In the genomic region with DNA sequence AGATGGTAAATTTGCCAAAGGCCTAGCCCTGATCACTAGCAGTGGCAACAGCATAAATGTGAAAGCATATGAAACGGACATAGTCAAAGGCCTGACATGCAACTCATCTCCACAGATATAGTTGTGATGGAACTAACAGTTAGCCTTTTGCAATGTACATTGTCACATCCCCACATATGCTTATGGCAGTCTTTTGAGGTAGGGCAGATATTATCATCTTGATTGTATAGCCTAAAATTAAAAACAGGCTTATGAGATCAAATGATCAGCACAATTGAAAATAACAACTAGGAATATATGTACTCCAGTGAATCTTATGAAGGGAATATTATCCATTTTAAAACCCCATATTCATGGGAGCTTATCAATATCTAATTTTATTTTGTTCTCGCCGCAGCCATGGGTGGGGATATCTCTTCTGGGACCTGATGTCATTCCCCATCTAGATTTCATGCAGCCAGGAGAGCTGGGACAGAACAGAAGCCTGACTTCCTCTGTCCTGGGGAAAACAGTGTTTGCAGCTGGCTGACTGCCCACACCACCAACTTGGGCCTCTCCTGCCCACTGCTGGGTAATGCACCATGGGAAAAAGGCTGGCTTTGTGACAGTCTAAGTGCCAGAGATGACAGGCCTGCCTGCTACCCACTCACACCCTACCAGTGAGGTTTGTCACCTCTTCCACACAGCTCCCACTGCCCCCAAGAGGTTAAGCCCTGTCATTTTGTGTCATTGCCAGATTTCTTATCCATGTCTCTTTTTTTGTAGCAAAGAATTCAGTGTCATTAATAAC, we compare ENCODE assay signal across 12 cellular contexts.
DNase-seq lines count a peak whose midpoint lies in the region; ATAC-seq and TF ChIP-seq lines count a peak whose summit lies in the region.
"Had no signal": no experiment of that assay in that cellular context is flagged by ENCODE, and none has a peak within 500 bp of the region (broad histone marks: within the 10 kb centered on the region; RNA-seq: fewer than 3 reads in every experiment).

No MANE protein-coding gene starts in this region.

- no peaks in the 10 kb centered on the region for H4K20me1 ChIP-seq in GM23248 (ENCODE audit: insufficient read depth)

- H3K79me2 ChIP-seq in GM23248 (ENCODE audit: insufficient read depth): no peaks in the 10 kb centered on the region

- H3K4me3 Mint-ChIP-seq in endothelial cell (ENCODE audit: unreplicated experiment): no peak overlapping the region
- H3K4me3 Mint-ChIP-seq: mesothelial cell of epicardium had no signal

- H3K9me3 Mint-ChIP-seq in endothelial cell (ENCODE audit: unreplicated experiment): no peaks in the 10 kb centered on the region
- H3K9me3 Mint-ChIP-seq: activated naive CD8-positive, alpha-beta T cell treated with anti-CD3 and anti-CD28 coated beads, Interleukin-2, amount 10 ng/mL, durations not matched to agents 7 days and 5 days; CD4-positive, alpha-beta memory T cell; mesothelial cell of epicardium had no signal

- H3K27ac ChIP-seq in A673 (ENCODE audit: low read depth, low read length, poor library complexity, severe bottlenecking) (peak overlapping the region; percentile 69), GM23248 (no peak overlapping the region), ascending aorta (peak overlapping the region; percentile 20 to 38)

- no peak for ATAC-seq in GM19035 (IDR thresholded peaks at IDR 0.05; ENCODE audit: unreplicated experiment)

- H3K27me3 Mint-ChIP-seq in endothelial cell (ENCODE audit: unreplicated experiment): peaks cover 3% of the 10 kb centered on the region
- H3K27me3 Mint-ChIP-seq: CD4-positive, alpha-beta memory T cell had no signal

- in situ Hi-C loops in GM23248 (cut with MboI): loop anchor here (10.0 to 25.0 kb wide), 3 partner anchors 181 to 701 kb away; a partner anchor contains a TSS

- no peak overlapping the region for H2AFZ ChIP-seq in GM23248

- CTCF ChIA-PET in A673 (lab: Charles Lee): interaction anchor here (1.0 kb wide), 1 partner anchor 783 kb away, joined by 3 read pairs; no protein-coding TSS in a partner anchor

- 63% methylated on average over 3 of the region's 3 CpGs for WGBS in GM23248 (ENCODE audit: low coverage in 1 of 2, low lambda C conversion rate in 2 of 2, missing lambda C conversion rate in 2 of 2), 2 experiments

- H3K36me3 ChIP-seq in A673 (ENCODE audit: insufficient read depth, low read length, poor library complexity, severe bottlenecking): no peaks in the 10 kb centered on the region
- no peaks in the 10 kb centered on the region for H3K36me3 ChIP-seq in GM23248 (ENCODE audit: low read depth)
- H3K36me3 ChIP-seq in ascending aorta: no peaks in the 10 kb centered on the region
- no peaks in the 10 kb centered on the region for H3K36me3 ChIP-seq in BE2C

- H3K9me3 ChIP-seq in A673 (ENCODE audit: low read depth, low read length, poor library complexity, severe bottlenecking) (no peaks in the 10 kb centered on the region), GM23248 (ENCODE audit: low read depth) (no peaks in the 10 kb centered on the region), ascending aorta (no peaks in the 10 kb centered on the region), BE2C (no peaks in the 10 kb centered on the region)

- H3K4me1 Mint-ChIP-seq in endothelial cell (ENCODE audit: unreplicated experiment): peaks cover 14% of the 10 kb centered on the region

- no peak overlapping the region for H3K27ac Mint-ChIP-seq in endothelial cell (ENCODE audit: unreplicated experiment)
- H3K27ac Mint-ChIP-seq: mesothelial cell of epicardium had no signal

- POLR2A ChIA-PET in A673 (lab: Charles Lee; ENCODE audit: low non-redundant PET): no interaction called here

- no peak overlapping the region for H3K4me3 ChIP-seq in A673 (ENCODE audit: low read depth, low read length, poor library complexity, severe bottlenecking)
- H3K4me3 ChIP-seq in GM23248: no peak overlapping the region
- no peak overlapping the region for H3K4me3 ChIP-seq in ascending aorta
- H3K4me3 ChIP-seq in BE2C (ENCODE audit: low read depth, low read length): no peak overlapping the region

- H3K9me2 ChIP-seq in GM23248 (ENCODE audit: insufficient read depth): no peaks in the 10 kb centered on the region

- H3K36me3 Mint-ChIP-seq in endothelial cell (ENCODE audit: low read depth, unreplicated experiment): no peaks in the 10 kb centered on the region
- H3K36me3 Mint-ChIP-seq: activated naive CD8-positive, alpha-beta T cell treated with anti-CD3 and anti-CD28 coated beads, Interleukin-2, amount 10 ng/mL, durations not matched to agents 7 days and 5 days; CD4-positive, alpha-beta memory T cell; mesothelial cell of epicardium had no signal

- H3K9ac ChIP-seq in GM23248: no peak overlapping the region

- peaks cover 55% of the 10 kb centered on the region for H3F3A ChIP-seq in GM23248 (ENCODE audit: insufficient read depth)

- no peaks in the 10 kb centered on the region for H3K27me3 ChIP-seq in A673 (replicated peaks; ENCODE audit: insufficient read depth, low read depth, low read length, poor library complexity)
- H3K27me3 ChIP-seq in GM23248 (replicated peaks; ENCODE audit: insufficient read depth): no peaks in the 10 kb centered on the region
- no peaks in the 10 kb centered on the region for H3K27me3 ChIP-seq in ascending aorta
- no peaks in the 10 kb centered on the region for H3K27me3 ChIP-seq in BE2C

- no TSS peak for BruUV-seq in A673 (replicated peaks; lab: Mats Ljungman, UMichigan)

- TF ChIP-seq CTCF in A673 (conservative IDR thresholded peaks at IDR 0.05; ENCODE audit: low read depth, low read length) (no peak), ascending aorta (IDR thresholded peaks at IDR 0.05) (no peak), endothelial cell (IDR thresholded peaks at IDR 0.05; ENCODE audit: unreplicated experiment) (no peak), BE2C (IDR thresholded peaks at IDR 0.05; ENCODE audit: low read depth, low read length) (no peak)

- DNase-seq in A673 (ENCODE audit: low spot score) (peak; percentile 59), GM23248 (peak; percentile 41), ascending aorta (ENCODE audit: low spot score in 2 of 2) (peak in 1 of 2 donors; percentile 64), medulla oblongata (ENCODE audit: extremely low spot score) (peak; percentile 58), endothelial cell (ENCODE audit: low spot score) (no peak), BE2C (no peak), NCI-H2196 treated with DMSO at 0.1 percent for 48 hours (lab: John Stamatoyannopoulos, UW; ENCODE audit: unreplicated experiment) (no peak)
- DNase-seq: activated naive CD8-positive, alpha-beta T cell treated with anti-CD3 and anti-CD28 coated beads, Interleukin-2, amount 10 ng/mL, durations not matched to agents 7 days and 5 days; CD4-positive, alpha-beta memory T cell; hippocampal formation had no signal

- intact Hi-C loops in A673 (cut with micrococcal nuclease; ENCODE audit: unreplicated experiment) (loop anchor here (1.0 to 5.0 kb wide), 2 partner anchors 553 to 700 kb away; no protein-coding TSS in a partner anchor), ascending aorta (cut with DNase I) (loop anchor here (5.0 kb wide), 2 partner anchors 378 to 798 kb away; a partner anchor contains a TSS)

- H3K4me2 ChIP-seq in GM23248 (ENCODE audit: unreplicated experiment): no peak overlapping the region

- peaks cover 99% of the 10 kb centered on the region for H3K4me1 ChIP-seq in A673 (ENCODE audit: insufficient read depth, low read length, poor library complexity, severe bottlenecking)
- H3K4me1 ChIP-seq in GM23248 (ENCODE audit: insufficient read depth): peaks cover 42% of the 10 kb centered on the region
- H3K4me1 ChIP-seq in ascending aorta: peaks cover 4 to 31% of the 10 kb centered on the region in 2 donors
- H3K4me1 ChIP-seq in BE2C: no peaks in the 10 kb centered on the region

Comparison
In these comparisons a context has a peak if more than half of its experiments do, and no peak if none do; other contexts are left out.
1. DNase-seq: peak in A673 (single experiment), GM23248 (single experiment) and medulla oblongata (single experiment); none in endothelial cell (single experiment), BE2C (single experiment) and NCI-H2196 treated with DMSO at 0.1 percent for 48 hours (single experiment).